In the genomic region with DNA sequence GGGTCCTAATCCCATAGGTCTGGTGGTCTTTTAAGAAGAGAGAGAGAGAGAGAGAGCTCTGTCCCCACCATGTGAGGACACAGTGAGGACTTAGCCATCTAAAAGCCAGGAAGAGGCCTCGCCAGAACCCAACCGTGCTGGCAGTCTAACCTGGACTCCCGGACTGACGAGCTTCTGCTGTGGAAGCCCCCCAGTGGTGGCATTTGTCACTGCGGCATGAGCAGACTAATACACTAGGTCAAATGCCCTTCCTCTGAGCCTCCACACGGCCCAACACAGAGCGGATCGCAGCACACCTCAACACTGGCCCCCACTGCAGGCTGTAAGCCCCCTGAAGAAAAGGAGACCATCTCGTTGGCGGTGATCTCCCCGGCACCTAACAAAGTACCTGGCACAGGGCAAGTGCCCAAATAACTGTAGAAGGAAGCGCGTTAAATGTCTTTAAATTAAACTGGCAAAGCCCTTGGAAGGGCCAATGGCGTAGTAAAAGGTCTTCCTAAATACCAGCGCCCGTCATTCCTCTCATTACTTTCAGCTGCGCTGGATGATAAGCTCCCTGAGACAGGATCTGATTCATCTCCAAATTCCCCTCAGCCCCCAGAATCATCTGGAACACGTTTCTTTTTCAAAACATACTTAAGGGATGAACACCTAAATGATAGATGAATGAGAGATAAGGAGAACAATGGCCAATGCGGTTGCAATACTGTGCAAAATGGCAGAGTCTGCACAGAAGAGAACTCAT, we compare ENCODE assay signal across 8 cellular contexts.
DNase-seq lines count a peak whose midpoint lies in the region; ATAC-seq and TF ChIP-seq lines count a peak whose summit lies in the region.

No MANE protein-coding gene starts in this region.

- no peak for ATAC-seq in HG03135 (IDR thresholded peaks at IDR 0.05; ENCODE audit: unreplicated experiment)

- peaks cover 3% of the 10 kb centered on the region for H3K36me3 Mint-ChIP-seq in neural progenitor cell

- no peaks in the 10 kb centered on the region for H3K27me3 Mint-ChIP-seq in neural progenitor cell (ENCODE audit: insufficient read depth, low read depth)

- H3K4me1 ChIP-seq in NT2/D1 (ENCODE audit: insufficient read depth, insufficient read length) (peaks cover 6% of the 10 kb centered on the region), esophagus squamous epithelium (peaks cover 0 to 43% (median 26%) of the 10 kb centered on the region in 3 donors), neural progenitor cell (peaks cover 13% of the 10 kb centered on the region), stomach (peaks cover 11 to 23% (median 14%) of the 10 kb centered on the region in 4 donors)

- H3K27me3 ChIP-seq in H7 (ENCODE audit: control insufficient read depth, insufficient read depth, low read length) (no peaks in the 10 kb centered on the region), NT2/D1 (ENCODE audit: insufficient read depth, insufficient read length) (no peaks in the 10 kb centered on the region), esophagus squamous epithelium (no peaks in the 10 kb centered on the region), neural progenitor cell (no peaks in the 10 kb centered on the region), stomach (no peaks in the 10 kb centered on the region)

- intact Hi-C loops in esophagus squamous epithelium (cut with DNase I) (no loop called here), stomach (cut with DNase I; ENCODE audit: low total_unique reads) (no loop called here)

- WGBS in esophagus squamous epithelium, 2 donors, result 42 to 55% methylated on average over 8 to 13 of the region's 19 CpGs
- 58 to 66% (median 62%) methylated on average over 19 of the region's 19 CpGs for WGBS in stomach, 5 donors

- H3K9ac ChIP-seq in NT2/D1 (ENCODE audit: insufficient read length, low read depth) (no peak overlapping the region), neural progenitor cell (no peak overlapping the region)

- peaks cover 31% of the 10 kb centered on the region for H3K4me1 Mint-ChIP-seq in neural progenitor cell

- DNase-seq in Caki2 (ENCODE audit: low read depth) (peak; percentile 21), H7 (peak; percentile 81), NT2/D1 (ENCODE audit: low read depth, low spot score) (peak; percentile 67), activated T-cell treated with anti-CD3 and anti-CD28 coated beads for 1 hour (ENCODE audit: low read depth) (peak; percentile 65), esophagus squamous epithelium (lab: John Stamatoyannopoulos, UW) (no peak), neural progenitor cell (ENCODE audit: low spot score) (peak; percentile 81), stomach (peak; percentile 83)

- no peak for TF ChIP-seq EP300 in stomach (IDR thresholded peaks at IDR 0.05)

- no peak for TF ChIP-seq POLR2A in esophagus squamous epithelium (IDR thresholded peaks at IDR 0.05)
- TF ChIP-seq POLR2A in stomach (IDR thresholded peaks at IDR 0.05), result no peak

- H2AFZ ChIP-seq in neural progenitor cell (replicated peaks), result no peak overlapping the region

- no peak overlapping the region for H3K4me3 Mint-ChIP-seq in neural progenitor cell

- no peak overlapping the region for H3K4me2 ChIP-seq in neural progenitor cell

- H4K20me1 ChIP-seq in neural progenitor cell (ENCODE audit: low read depth), result peaks cover 4% of the 10 kb centered on the region

- H3K36me3 ChIP-seq in H7 (replicated peaks; ENCODE audit: control insufficient read depth, insufficient read depth, low read length), result no peaks in the 10 kb centered on the region; the same call in 1 of the 2 replicates
- H3K36me3 ChIP-seq in NT2/D1 (ENCODE audit: insufficient read depth, insufficient read length, low read length), result peaks cover 43% of the 10 kb centered on the region
- H3K36me3 ChIP-seq in esophagus squamous epithelium, result peaks cover 0 to 19% (median 0%) of the 10 kb centered on the region in 3 donors
- H3K36me3 ChIP-seq in neural progenitor cell, result no peaks in the 10 kb centered on the region
- peaks cover 0 to 12% (median 9%) of the 10 kb centered on the region in 4 donors for H3K36me3 ChIP-seq in stomach

- H3K79me2 ChIP-seq in neural progenitor cell (ENCODE audit: low read depth), result no peaks in the 10 kb centered on the region

- peaks cover 5% of the 10 kb centered on the region for H3F3A ChIP-seq in neural progenitor cell (ENCODE audit: low read depth)

- H3K4me3 ChIP-seq in H7 (ENCODE audit: insufficient read depth, low read depth, low read length), result no peak overlapping the region
- no peak overlapping the region for H3K4me3 ChIP-seq in NT2/D1 (ENCODE audit: insufficient read length, low read depth)
- no peak overlapping the region for H3K4me3 ChIP-seq in esophagus squamous epithelium
- no peak overlapping the region for H3K4me3 ChIP-seq in neural progenitor cell
- no peak overlapping the region for H3K4me3 ChIP-seq in stomach

- H3K27ac ChIP-seq in esophagus squamous epithelium (peak overlapping the region; percentile 66 to 93 (median 86)), neural progenitor cell (no peak overlapping the region), stomach (peak overlapping the region in 4 of 5 donors; percentile 39 to 87 (median 84))

- H3K9me3 Mint-ChIP-seq in neural progenitor cell, result peaks cover 2% of the 10 kb centered on the region

- no peak overlapping the region for H3K27ac Mint-ChIP-seq in neural progenitor cell

- H3K9me3 ChIP-seq in NT2/D1 (ENCODE audit: insufficient read depth, low read length), result no peaks in the 10 kb centered on the region
- no peaks in the 10 kb centered on the region for H3K9me3 ChIP-seq in esophagus squamous epithelium
- H3K9me3 ChIP-seq in neural progenitor cell (ENCODE audit: low read depth), result no peaks in the 10 kb centered on the region
- no peaks in the 10 kb centered on the region for H3K9me3 ChIP-seq in stomach

- TF ChIP-seq CTCF in esophagus squamous epithelium (IDR thresholded peaks at IDR 0.05) (peak in 5 of 6 experiments; percentile 46 to 71 (median 60)), neural progenitor cell (IDR thresholded peaks at IDR 0.05) (peak; percentile 68), stomach (IDR thresholded peaks at IDR 0.05) (peak in 5 of 7 experiments; percentile 47 to 71 (median 65))

- in situ Hi-C loops in Caki2 (cut with HindIII; ENCODE audit: low pct_unique_long_range_greater_than_20kb, low sequenced_read_pairs), result no loop called here
